ENCODE assay signal across 2 cellular contexts in the genomic region with DNA sequence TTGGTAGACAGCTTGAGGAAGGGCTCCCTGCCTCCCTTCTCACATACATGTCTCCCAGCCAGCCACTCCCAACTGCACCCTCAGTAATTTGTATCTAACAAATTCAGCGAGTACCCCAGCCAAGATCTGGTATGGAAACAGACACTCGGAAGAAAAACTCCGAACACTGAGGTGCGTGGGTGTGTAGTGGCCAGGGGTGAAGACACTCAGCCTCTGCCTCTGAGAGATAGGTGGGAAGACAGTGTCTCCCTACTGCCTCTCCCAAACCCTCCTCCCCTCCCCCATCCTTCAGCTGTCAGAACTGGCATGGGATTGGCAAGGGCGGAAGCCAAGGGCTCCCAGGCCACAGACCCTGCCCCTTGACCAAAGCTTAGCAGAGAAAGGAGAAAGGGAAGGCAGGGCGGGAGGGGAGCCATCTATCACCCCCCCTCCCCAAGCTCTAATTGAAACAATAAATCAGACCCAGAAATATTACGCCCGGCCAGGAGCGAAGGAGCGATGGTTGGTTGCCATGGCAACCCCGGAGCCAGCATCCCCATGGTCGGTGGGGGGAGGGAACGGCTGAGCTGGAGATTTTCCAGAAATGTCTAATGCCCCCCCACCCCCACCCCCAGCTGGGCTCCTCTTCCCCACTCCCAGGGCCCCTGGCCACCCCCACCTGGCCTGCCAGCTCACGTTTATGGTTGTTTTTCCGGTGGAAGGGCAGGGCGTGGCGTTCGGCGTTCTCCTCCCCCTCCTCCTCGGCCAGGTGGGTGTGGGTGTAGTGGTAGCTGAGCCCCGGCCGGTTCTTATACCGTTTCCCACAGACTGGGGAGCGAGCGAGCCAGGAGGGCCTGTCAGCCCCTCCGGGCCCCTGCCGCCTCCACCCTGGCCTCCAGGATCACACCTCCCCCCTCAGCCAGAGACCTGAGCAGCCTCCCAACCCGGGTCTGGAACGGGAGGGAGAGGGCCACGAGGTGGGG.
TF ChIP-seq lines count a peak whose summit lies in the region.

No MANE protein-coding gene starts in this region.

TF ChIP-seq in GM23338, 12 proteins besides CTCF, POLR2A, EP300 and RAD21 (continues in another document):
- TF ChIP-seq, protein P1, sequence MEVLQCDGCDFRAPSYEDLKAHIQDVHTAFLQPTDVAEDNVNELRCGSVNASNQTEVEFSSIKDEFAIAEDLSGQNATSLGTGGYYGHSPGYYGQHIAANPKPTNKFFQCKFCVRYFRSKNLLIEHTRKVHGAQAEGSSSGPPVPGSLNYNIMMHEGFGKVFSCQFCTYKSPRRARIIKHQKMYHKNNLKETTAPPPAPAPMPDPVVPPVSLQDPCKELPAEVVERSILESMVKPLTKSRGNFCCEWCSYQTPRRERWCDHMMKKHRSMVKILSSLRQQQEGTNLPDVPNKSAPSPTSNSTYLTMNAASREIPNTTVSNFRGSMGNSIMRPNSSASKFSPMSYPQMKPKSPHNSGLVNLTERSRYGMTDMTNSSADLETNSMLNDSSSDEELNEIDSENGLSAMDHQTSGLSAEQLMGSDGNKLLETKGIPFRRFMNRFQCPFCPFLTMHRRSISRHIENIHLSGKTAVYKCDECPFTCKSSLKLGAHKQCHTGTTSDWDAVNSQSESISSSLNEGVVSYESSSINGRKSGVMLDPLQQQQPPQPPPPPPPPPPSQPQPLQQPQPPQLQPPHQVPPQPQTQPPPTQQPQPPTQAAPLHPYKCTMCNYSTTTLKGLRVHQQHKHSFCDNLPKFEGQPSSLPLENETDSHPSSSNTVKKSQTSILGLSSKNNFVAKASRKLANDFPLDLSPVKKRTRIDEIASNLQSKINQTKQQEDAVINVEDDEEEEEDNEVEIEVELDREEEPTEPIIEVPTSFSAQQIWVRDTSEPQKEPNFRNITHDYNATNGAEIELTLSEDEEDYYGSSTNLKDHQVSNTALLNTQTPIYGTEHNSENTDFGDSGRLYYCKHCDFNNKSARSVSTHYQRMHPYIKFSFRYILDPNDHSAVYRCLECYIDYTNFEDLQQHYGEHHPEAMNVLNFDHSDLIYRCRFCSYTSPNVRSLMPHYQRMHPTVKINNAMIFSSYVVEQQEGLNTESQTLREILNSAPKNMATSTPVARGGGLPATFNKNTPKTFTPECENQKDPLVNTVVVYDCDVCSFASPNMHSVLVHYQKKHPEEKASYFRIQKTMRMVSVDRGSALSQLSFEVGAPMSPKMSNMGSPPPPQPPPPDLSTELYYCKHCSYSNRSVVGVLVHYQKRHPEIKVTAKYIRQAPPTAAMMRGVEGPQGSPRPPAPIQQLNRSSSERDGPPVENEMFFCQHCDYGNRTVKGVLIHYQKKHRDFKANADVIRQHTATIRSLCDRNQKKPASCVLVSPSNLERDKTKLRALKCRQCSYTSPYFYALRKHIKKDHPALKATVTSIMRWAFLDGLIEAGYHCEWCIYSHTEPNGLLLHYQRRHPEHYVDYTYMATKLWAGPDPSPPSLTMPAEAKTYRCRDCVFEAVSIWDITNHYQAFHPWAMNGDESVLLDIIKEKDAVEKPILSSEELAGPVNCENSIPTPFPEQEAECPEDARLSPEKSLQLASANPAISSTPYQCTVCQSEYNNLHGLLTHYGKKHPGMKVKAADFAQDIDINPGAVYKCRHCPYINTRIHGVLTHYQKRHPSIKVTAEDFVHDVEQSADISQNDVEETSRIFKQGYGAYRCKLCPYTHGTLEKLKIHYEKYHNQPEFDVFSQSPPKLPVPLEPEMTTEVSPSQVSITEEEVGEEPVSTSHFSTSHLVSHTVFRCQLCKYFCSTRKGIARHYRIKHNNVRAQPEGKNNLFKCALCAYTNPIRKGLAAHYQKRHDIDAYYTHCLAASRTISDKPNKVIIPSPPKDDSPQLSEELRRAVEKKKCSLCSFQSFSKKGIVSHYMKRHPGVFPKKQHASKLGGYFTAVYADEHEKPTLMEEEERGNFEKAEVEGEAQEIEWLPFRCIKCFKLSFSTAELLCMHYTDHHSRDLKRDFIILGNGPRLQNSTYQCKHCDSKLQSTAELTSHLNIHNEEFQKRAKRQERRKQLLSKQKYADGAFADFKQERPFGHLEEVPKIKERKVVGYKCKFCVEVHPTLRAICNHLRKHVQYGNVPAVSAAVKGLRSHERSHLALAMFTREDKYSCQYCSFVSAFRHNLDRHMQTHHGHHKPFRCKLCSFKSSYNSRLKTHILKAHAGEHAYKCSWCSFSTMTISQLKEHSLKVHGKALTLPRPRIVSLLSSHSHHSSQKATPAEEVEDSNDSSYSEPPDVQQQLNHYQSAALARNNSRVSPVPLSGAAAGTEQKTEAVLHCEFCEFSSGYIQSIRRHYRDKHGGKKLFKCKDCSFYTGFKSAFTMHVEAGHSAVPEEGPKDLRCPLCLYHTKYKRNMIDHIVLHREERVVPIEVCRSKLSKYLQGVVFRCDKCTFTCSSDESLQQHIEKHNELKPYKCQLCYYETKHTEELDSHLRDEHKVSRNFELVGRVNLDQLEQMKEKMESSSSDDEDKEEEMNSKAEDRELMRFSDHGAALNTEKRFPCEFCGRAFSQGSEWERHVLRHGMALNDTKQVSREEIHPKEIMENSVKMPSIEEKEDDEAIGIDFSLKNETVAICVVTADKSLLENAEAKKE (CRISPR knock-in tag; IDR thresholded peaks at IDR 0.05), result no peak
- TF ChIP-seq EZH2phosphoT487 (IDR thresholded peaks at IDR 0.05; ENCODE audit: unreplicated experiment), result no peak
- TF ChIP-seq CREB1 (CRISPR knock-in tag; IDR thresholded peaks at IDR 0.05; ENCODE audit: low read depth), result no peak
- TF ChIP-seq, protein P2, sequence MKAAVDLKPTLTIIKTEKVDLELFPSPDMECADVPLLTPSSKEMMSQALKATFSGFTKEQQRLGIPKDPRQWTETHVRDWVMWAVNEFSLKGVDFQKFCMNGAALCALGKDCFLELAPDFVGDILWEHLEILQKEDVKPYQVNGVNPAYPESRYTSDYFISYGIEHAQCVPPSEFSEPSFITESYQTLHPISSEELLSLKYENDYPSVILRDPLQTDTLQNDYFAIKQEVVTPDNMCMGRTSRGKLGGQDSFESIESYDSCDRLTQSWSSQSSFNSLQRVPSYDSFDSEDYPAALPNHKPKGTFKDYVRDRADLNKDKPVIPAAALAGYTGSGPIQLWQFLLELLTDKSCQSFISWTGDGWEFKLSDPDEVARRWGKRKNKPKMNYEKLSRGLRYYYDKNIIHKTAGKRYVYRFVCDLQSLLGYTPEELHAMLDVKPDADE (IDR thresholded peaks at IDR 0.05), result no peak
- no peak for TF ChIP-seq STAT1 (IDR thresholded peaks at IDR 0.05; ENCODE audit: unreplicated experiment)
- TF ChIP-seq EZH2 (IDR thresholded peaks at IDR 0.05; ENCODE audit: low read depth, unreplicated experiment), result no peak
- no peak for TF ChIP-seq JUNB (IDR thresholded peaks at IDR 0.05; ENCODE audit: unreplicated experiment)
- no peak for TF ChIP-seq ZNF331 (CRISPR knock-in tag; IDR thresholded peaks at IDR 0.05; ENCODE audit: low read depth)
- no peak for TF ChIP-seq POLR2AphosphoS5 (IDR thresholded peaks at IDR 0.05; ENCODE audit: low read depth)

TF ChIP-seq in neural cell, 6 proteins besides CTCF, POLR2A, EP300 and RAD21 (continued from another document):
- TF ChIP-seq, protein P3, sequence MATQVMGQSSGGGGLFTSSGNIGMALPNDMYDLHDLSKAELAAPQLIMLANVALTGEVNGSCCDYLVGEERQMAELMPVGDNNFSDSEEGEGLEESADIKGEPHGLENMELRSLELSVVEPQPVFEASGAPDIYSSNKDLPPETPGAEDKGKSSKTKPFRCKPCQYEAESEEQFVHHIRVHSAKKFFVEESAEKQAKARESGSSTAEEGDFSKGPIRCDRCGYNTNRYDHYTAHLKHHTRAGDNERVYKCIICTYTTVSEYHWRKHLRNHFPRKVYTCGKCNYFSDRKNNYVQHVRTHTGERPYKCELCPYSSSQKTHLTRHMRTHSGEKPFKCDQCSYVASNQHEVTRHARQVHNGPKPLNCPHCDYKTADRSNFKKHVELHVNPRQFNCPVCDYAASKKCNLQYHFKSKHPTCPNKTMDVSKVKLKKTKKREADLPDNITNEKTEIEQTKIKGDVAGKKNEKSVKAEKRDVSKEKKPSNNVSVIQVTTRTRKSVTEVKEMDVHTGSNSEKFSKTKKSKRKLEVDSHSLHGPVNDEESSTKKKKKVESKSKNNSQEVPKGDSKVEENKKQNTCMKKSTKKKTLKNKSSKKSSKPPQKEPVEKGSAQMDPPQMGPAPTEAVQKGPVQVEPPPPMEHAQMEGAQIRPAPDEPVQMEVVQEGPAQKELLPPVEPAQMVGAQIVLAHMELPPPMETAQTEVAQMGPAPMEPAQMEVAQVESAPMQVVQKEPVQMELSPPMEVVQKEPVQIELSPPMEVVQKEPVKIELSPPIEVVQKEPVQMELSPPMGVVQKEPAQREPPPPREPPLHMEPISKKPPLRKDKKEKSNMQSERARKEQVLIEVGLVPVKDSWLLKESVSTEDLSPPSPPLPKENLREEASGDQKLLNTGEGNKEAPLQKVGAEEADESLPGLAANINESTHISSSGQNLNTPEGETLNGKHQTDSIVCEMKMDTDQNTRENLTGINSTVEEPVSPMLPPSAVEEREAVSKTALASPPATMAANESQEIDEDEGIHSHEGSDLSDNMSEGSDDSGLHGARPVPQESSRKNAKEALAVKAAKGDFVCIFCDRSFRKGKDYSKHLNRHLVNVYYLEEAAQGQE (IDR thresholded peaks at IDR 0.05; ENCODE audit: borderline replicate concordance), result no peak
- no peak for TF ChIP-seq TAF1 (IDR thresholded peaks at IDR 0.05; ENCODE audit: low read depth)
- no peak for TF ChIP-seq EZH2 (IDR thresholded peaks at IDR 0.05; ENCODE audit: borderline replicate concordance, insufficient read depth, low read length, poor library complexity, severe bottlenecking)
- no peak for TF ChIP-seq MXI1 (conservative IDR thresholded peaks at IDR 0.05; ENCODE audit: poor library complexity, severe bottlenecking)
- TF ChIP-seq SMC3 (conservative IDR thresholded peaks at IDR 0.05; ENCODE audit: poor library complexity), result no peak
TF ChIP-seq in neural cell: peak in this region for 0.
